Comparison of ENCODE assay signal across 31 cellular contexts in genomic region chr12:130807309-130807708, GRCh38.
"Had no signal": no experiment of that assay in that cellular context is flagged by ENCODE, and none has a peak within 500 bp of the region (broad histone marks: within the 10 kb centered on the region; RNA-seq: fewer than 3 reads in every experiment).

No MANE protein-coding gene starts in this region.

- H3K36me3 ChIP-seq: breast epithelium, colonic mucosa had no signal

- H3K4me1 Mint-ChIP-seq: activated CD4-positive, alpha-beta T cell treated with anti-CD3 and anti-CD28 coated beads for 36 hours; brain; T-cell had no signal

- H3K9me3 Mint-ChIP-seq: activated CD4-positive, alpha-beta memory T cell treated with anti-CD3 and anti-CD28 coated beads for 36 hours; activated naive CD4-positive, alpha-beta T cell treated with anti-CD3 and anti-CD28 coated beads, Interleukin-2, amount 10 ng/mL, durations not matched to agents 7 days and 5 days; activated naive CD4-positive, alpha-beta T cell treated with anti-CD3 and anti-CD28 coated beads, Interleukin-2, amount 50 U/mL, for 72 hours; T-cell had no signal

- ATAC-seq: activated CD4-positive, alpha-beta T cell treated with anti-CD3 and anti-CD28 coated beads for 36 hours; activated CD8-positive, alpha-beta memory T cell treated with anti-CD3 and anti-CD28 coated beads, Interleukin-2, amount 10 ng/mL, durations not matched to agents 7 days and 5 days; activated CD8-positive, alpha-beta T cell treated with anti-CD3 and anti-CD28 coated beads, Interleukin-2, amount 10 ng/mL, durations not matched to agents 7 days and 5 days; activated naive CD4-positive, alpha-beta T cell treated with anti-CD3 and anti-CD28 coated beads, Interleukin-2, amount 50 U/mL, for 72 hours; gastroesophageal sphincter; heart left ventricle; T-cell had no signal

- H3K27ac Mint-ChIP-seq: activated CD4-positive, alpha-beta memory T cell treated with anti-CD3 and anti-CD28 coated beads for 36 hours; activated CD4-positive, alpha-beta T cell treated with anti-CD3 and anti-CD28 coated beads for 36 hours; activated CD4-positive, alpha-beta T cell treated with anti-CD3 and anti-CD28 coated beads, Interleukin-2, amount 10 ng/mL, durations not matched to agents 24 days and 14 days; activated CD8-positive, alpha-beta memory T cell treated with anti-CD3 and anti-CD28 coated beads, Interleukin-2, amount 10 ng/mL, durations not matched to agents 7 days and 5 days; activated CD8-positive, alpha-beta T cell treated with anti-CD3 and anti-CD28 coated beads, Interleukin-2, amount 10 ng/mL, durations not matched to agents 7 days and 5 days; activated naive CD4-positive, alpha-beta T cell treated with anti-CD3 and anti-CD28 coated beads, Interleukin-2, amount 10 ng/mL, durations not matched to agents 7 days and 5 days; activated naive CD4-positive, alpha-beta T cell treated with anti-CD3 and anti-CD28 coated beads, Interleukin-2, amount 50 U/mL, for 72 hours; activated naive CD8-positive, alpha-beta T cell treated with anti-CD3 and anti-CD28 coated beads, Interleukin-2, amount 10 ng/mL, durations not matched to agents 7 days and 5 days; T-cell; T-helper 1 cell treated with Interleukin-12 subunit alpha and Interleukin-12 subunit beta and Interleukin-4 antibody, amounts not matched to agents 30 μg/mL and 1 μg/mL, for 36 hours; T-helper 2 cell treated with Interferon-gamma antibody and Interleukin-4, amounts not matched to agents 5 μg/mL and 100 μg/mL, for 36 hours had no signal

- H3K27me3 ChIP-seq: ascending aorta, breast epithelium, cardiac muscle cell, colonic mucosa, esophagus squamous epithelium, gastroesophageal sphincter, heart left ventricle had no signal

- H3K27me3 Mint-ChIP-seq: activated CD4-positive, alpha-beta memory T cell treated with anti-CD3 and anti-CD28 coated beads for 36 hours; activated CD4-positive, alpha-beta T cell treated with anti-CD3 and anti-CD28 coated beads for 36 hours; activated CD4-positive, alpha-beta T cell treated with anti-CD3 and anti-CD28 coated beads, Interleukin-2, amount 10 ng/mL, durations not matched to agents 24 days and 14 days; activated CD8-positive, alpha-beta memory T cell treated with anti-CD3 and anti-CD28 coated beads, Interleukin-2, amount 10 ng/mL, durations not matched to agents 7 days and 5 days; activated naive CD4-positive, alpha-beta T cell treated with anti-CD3 and anti-CD28 coated beads, Interleukin-2, amount 10 ng/mL, durations not matched to agents 7 days and 5 days; activated naive CD8-positive, alpha-beta T cell treated with anti-CD3 and anti-CD28 coated beads, Interleukin-2, amount 10 ng/mL, durations not matched to agents 7 days and 5 days; brain; T-cell had no signal

- H3K4me1 ChIP-seq: ascending aorta, breast epithelium, colonic mucosa, esophagus squamous epithelium, gastroesophageal sphincter, heart left ventricle had no signal

- H3K27ac ChIP-seq: ascending aorta, breast epithelium, cardiac muscle cell, colonic mucosa, esophagus squamous epithelium, gastroesophageal sphincter, heart left ventricle had no signal

- H3K4me3 ChIP-seq: ascending aorta, breast epithelium, cardiac muscle cell, colonic mucosa, esophagus squamous epithelium, gastroesophageal sphincter, heart left ventricle had no signal

- H3K4me3 Mint-ChIP-seq: activated CD4-positive, alpha-beta memory T cell treated with anti-CD3 and anti-CD28 coated beads for 36 hours; activated CD4-positive, alpha-beta T cell treated with anti-CD3 and anti-CD28 coated beads for 36 hours; activated CD4-positive, alpha-beta T cell treated with anti-CD3 and anti-CD28 coated beads, Interleukin-2, amount 10 ng/mL, durations not matched to agents 24 days and 14 days; activated CD8-positive, alpha-beta memory T cell treated with anti-CD3 and anti-CD28 coated beads, Interleukin-2, amount 10 ng/mL, durations not matched to agents 7 days and 5 days; activated CD8-positive, alpha-beta T cell treated with anti-CD3 and anti-CD28 coated beads, Interleukin-2, amount 10 ng/mL, durations not matched to agents 7 days and 5 days; activated naive CD4-positive, alpha-beta T cell treated with anti-CD3 and anti-CD28 coated beads, Interleukin-2, amount 10 ng/mL, durations not matched to agents 7 days and 5 days; activated naive CD8-positive, alpha-beta T cell treated with anti-CD3 and anti-CD28 coated beads, Interleukin-2, amount 10 ng/mL, durations not matched to agents 7 days and 5 days; brain; T-cell; T-helper 1 cell treated with Interleukin-12 subunit alpha and Interleukin-12 subunit beta and Interleukin-4 antibody, amounts not matched to agents 30 μg/mL and 1 μg/mL, for 36 hours; T-helper 2 cell treated with Interferon-gamma antibody and Interleukin-4, amounts not matched to agents 5 μg/mL and 100 μg/mL, for 36 hours had no signal

- H3K9me3 ChIP-seq: ascending aorta, breast epithelium, colonic mucosa, esophagus squamous epithelium, gastroesophageal sphincter, heart left ventricle had no signal

- DNase-seq: activated CD4-positive, alpha-beta memory T cell treated with anti-CD3 and anti-CD28 coated beads for 36 hours; activated CD4-positive, alpha-beta T cell treated with anti-CD3 and anti-CD28 coated beads for 36 hours; activated CD4-positive, alpha-beta T cell treated with anti-CD3 and anti-CD28 coated beads, Interleukin-2, amount 10 ng/mL, durations not matched to agents 24 days and 14 days; activated CD4-positive, CD25-positive, alpha-beta regulatory T cell; activated CD4-positive, CD25-positive, alpha-beta regulatory T cell treated with anti-CD3 and anti-CD28 coated beads, Interleukin-2, amount 50 U/mL, for 72 hours; activated CD8-positive, alpha-beta memory T cell treated with anti-CD3 and anti-CD28 coated beads, Interleukin-2, amount 10 ng/mL, durations not matched to agents 7 days and 5 days; activated CD8-positive, alpha-beta memory T cell treated with anti-CD3 and anti-CD28 coated beads, Interleukin-2, amount 50 U/mL, for 4 hours; activated CD8-positive, alpha-beta T cell treated with anti-CD3 and anti-CD28 coated beads, Interleukin-2, amount 10 ng/mL, durations not matched to agents 7 days and 5 days; activated gamma-delta T cell; activated naive CD4-positive, alpha-beta T cell; activated naive CD4-positive, alpha-beta T cell treated with anti-CD3 and anti-CD28 coated beads, Interleukin-2, amount 10 ng/mL, durations not matched to agents 7 days and 5 days; activated naive CD8-positive, alpha-beta T cell treated with anti-CD3 and anti-CD28 coated beads, Interleukin-2, amount 10 ng/mL, durations not matched to agents 7 days and 5 days; activated T-cell treated with anti-CD3 and anti-CD28 coated beads, Interleukin-2, amount 50 U/mL, for 1 hour; activated T-cell treated with anti-CD3 and anti-CD28 coated beads, Interleukin-2, amount 50 U/mL, for 48 hours; central memory CD4-positive, alpha-beta T cell; cerebellar nuclear complex; colonic mucosa; effector CD8-positive, alpha-beta T cell; esophagus squamous epithelium; foreskin melanocyte; heart left ventricle; T-cell; T1000 had no signal
